In the genomic region with DNA sequence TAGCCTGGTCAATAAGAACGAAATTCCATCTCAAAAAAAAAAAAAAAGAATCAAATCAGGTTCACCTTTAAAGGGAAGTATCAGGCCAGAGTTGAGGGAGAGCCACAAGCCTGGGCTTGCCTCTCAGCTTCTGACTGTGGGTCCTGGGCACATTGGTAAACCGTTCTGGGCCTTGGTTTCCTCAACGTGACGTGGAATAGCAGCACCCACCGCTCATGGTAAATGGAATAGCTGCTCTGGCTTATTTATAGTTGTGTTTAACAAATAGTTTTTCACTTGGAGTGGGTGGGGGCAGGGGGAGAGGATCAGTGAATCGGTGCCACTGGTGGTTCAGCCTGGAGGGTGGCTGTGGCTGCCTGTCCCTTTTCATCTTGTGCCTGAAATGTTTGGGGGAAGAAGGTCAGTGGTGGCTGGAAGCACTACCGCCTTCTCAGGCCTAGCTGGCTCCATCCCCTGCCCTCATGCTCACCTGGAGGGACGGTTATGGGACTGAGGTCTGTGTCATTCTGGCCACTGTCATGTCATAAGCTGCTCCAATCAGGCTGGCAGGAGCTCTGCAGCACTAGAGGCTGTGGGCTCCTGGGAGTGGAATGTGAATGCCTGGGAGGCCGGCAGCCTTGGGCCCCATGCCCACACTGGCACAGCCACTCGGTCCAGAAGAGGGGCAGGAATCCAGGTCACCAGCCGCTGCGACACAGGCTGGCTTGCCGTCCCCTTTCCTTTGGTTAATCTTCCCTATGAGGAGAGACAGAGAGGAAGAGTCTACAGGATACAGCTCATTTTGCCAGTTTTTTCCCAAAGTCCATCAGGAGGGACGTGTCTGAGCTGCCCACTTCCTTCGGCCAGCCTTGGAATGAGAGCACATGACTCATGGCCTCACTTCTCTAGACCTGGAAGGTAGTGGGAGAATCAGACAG, we compare ENCODE assay signal across 11 cellular contexts. TPM values are rescaled to one million over a fixed set of nuclear protein-coding genes. Genes with fewer than 3 reads are reported as not detected.
DNase-seq lines count a peak whose midpoint lies in the region; ATAC-seq, FAIRE-seq and TF ChIP-seq lines count a peak whose summit lies in the region.
"Had no signal": no experiment of that assay in that cellular context is flagged by ENCODE, and none has a peak within 500 bp of the region (broad histone marks: within the 10 kb centered on the region; RNA-seq: fewer than 3 reads in every experiment).

No MANE protein-coding gene starts in this region.

- no peaks in the 10 kb centered on the region for H3K36me3 Mint-ChIP-seq in HFFc6 (ENCODE audit: low read depth)
- peaks cover 0 to 3% of the 10 kb centered on the region in 2 donors for H3K36me3 Mint-ChIP-seq in stimulated activated naive B cell treated with anti-CD40 and anti-IgM and Interleukin-4, amounts not matched to agents 10 μg/mL and 1 μg/mL and 100 μg/mL, for 72 hours

- no peak for TF ChIP-seq POLR2A in GM12891 (IDR thresholded peaks at IDR 0.05; ENCODE audit: low read depth, low read length)

- in situ Hi-C loops in GM13977 (cut with MboI; ENCODE audit: low pct_unique_long_range_greater_than_20kb, low sequenced_read_pairs, unreplicated experiment): loop anchor here (10.0 kb wide), 1 partner anchor 173 kb away; a partner anchor contains a TSS

- peaks cover 64% of the 10 kb centered on the region for H3K4me1 Mint-ChIP-seq in HFFc6 (ENCODE audit: low read depth)
- peaks cover 69 to 99% of the 10 kb centered on the region in 2 donors for H3K4me1 Mint-ChIP-seq in stimulated activated naive B cell treated with anti-CD40 and anti-IgM and Interleukin-4, amounts not matched to agents 10 μg/mL and 1 μg/mL and 100 μg/mL, for 72 hours

- no peak for FAIRE-seq in kidney (lab: Jason Lieb, UNC)
- no peak for FAIRE-seq in GM12891 (lab: Jason Lieb, UNC)
- FAIRE-seq: GM18507 had no signal

- H3K9me3 ChIP-seq in kidney (ENCODE audit: control insufficient read depth in 1 of 2, low read length in 2 of 2): no peaks in the 10 kb centered on the region

- peak overlapping the region; percentile 64 for H3K27ac Mint-ChIP-seq in HFFc6
- H3K27ac Mint-ChIP-seq in stimulated activated naive B cell treated with anti-CD40 and anti-IgM and Interleukin-4, amounts not matched to agents 10 μg/mL and 1 μg/mL and 100 μg/mL, for 72 hours: peak overlapping the region; percentile 86

- intact Hi-C loops in kidney (cut with DNase I): loop anchor here (10.0 kb wide), 1 partner anchor 93 kb away; a partner anchor contains a TSS

- DNase-seq in HFFc6 (no peak), amniotic epithelial cell (ENCODE audit: low read depth) (peak; percentile 48), kidney (peak; percentile 68), GM12891 (ENCODE audit: insufficient read length, low spot score) (no peak), GM13977 (ENCODE audit: low spot score) (no peak)
- DNase-seq in stimulated activated naive B cell treated with anti-CD40 and anti-IgM and Interleukin-4, amounts not matched to agents 10 μg/mL and 1 μg/mL and 100 μg/mL, for 72 hours: no peak

- peak overlapping the region; percentile 62 to 66 for H3K27ac ChIP-seq in kidney (ENCODE audit: low read depth in 2 of 2, low read length in 2 of 2)

- H3K4me1 ChIP-seq in kidney (ENCODE audit: control insufficient read depth in 1 of 2, insufficient read depth in 1 of 2, low read depth in 1 of 2, low read length in 2 of 2): peaks cover 43 to 64% of the 10 kb centered on the region in 2 donors

- H3K4me3 ChIP-seq in kidney (ENCODE audit: low read length in 2 of 2): no peak overlapping the region

- H3K36me3 ChIP-seq in kidney (ENCODE audit: control insufficient read depth in 1 of 2, insufficient read depth in 2 of 2, low read length in 2 of 2): no peaks in the 10 kb centered on the region

- H3K9me3 Mint-ChIP-seq in HFFc6: no peaks in the 10 kb centered on the region
- H3K9me3 Mint-ChIP-seq in stimulated activated naive B cell treated with anti-CD40 and anti-IgM and Interleukin-4, amounts not matched to agents 10 μg/mL and 1 μg/mL and 100 μg/mL, for 72 hours: no peaks in the 10 kb centered on the region
- H3K9me3 Mint-ChIP-seq: stimulated activated naive CD8-positive, alpha-beta T cell treated with anti-CD3 and anti-CD28 coated beads, Interleukin-15, Interleukin-2, amounts not matched to agents 100 ng/mL and 50 ng/mL, for 24 hours had no signal

- ATAC-seq in stimulated activated naive B cell treated with anti-CD40 and anti-IgM and Interleukin-4, amounts not matched to agents 10 μg/mL and 1 μg/mL and 100 μg/mL, for 72 hours (replicated peaks): no peak
- ATAC-seq in GM21367 (IDR thresholded peaks at IDR 0.05; ENCODE audit: unreplicated experiment): no peak
- ATAC-seq in GM18511 (IDR thresholded peaks at IDR 0.05; ENCODE audit: unreplicated experiment): no peak
- ATAC-seq: Panc1 had no signal

- TF ChIP-seq CTCF in HFFc6 (IDR thresholded peaks at IDR 0.05) (no peak), kidney (IDR thresholded peaks at IDR 0.05; ENCODE audit: borderline replicate concordance, extremely low read depth, insufficient read depth) (no peak), GM13977 (IDR thresholded peaks at IDR 0.05; ENCODE audit: extremely low read depth, insufficient read depth, missing control alignments) (no peak)

- H3K9ac ChIP-seq in kidney (ENCODE audit: low read length in 2 of 2): peak overlapping the region in 1 of 2 donors; percentile 15

- no peak overlapping the region for H3K4me3 Mint-ChIP-seq in HFFc6
- no peak overlapping the region for H3K4me3 Mint-ChIP-seq in stimulated activated naive B cell treated with anti-CD40 and anti-IgM and Interleukin-4, amounts not matched to agents 10 μg/mL and 1 μg/mL and 100 μg/mL, for 72 hours
- H3K4me3 Mint-ChIP-seq: stimulated activated naive CD8-positive, alpha-beta T cell treated with anti-CD3 and anti-CD28 coated beads, Interleukin-15, Interleukin-2, amounts not matched to agents 100 ng/mL and 50 ng/mL, for 24 hours had no signal

- H3K27me3 Mint-ChIP-seq in HFFc6 (ENCODE audit: insufficient read depth): peaks cover 2% of the 10 kb centered on the region
- no peaks in the 10 kb centered on the region for H3K27me3 Mint-ChIP-seq in stimulated activated naive B cell treated with anti-CD40 and anti-IgM and Interleukin-4, amounts not matched to agents 10 μg/mL and 1 μg/mL and 100 μg/mL, for 72 hours
- H3K27me3 Mint-ChIP-seq: stimulated activated naive CD8-positive, alpha-beta T cell treated with anti-CD3 and anti-CD28 coated beads, Interleukin-15, Interleukin-2, amounts not matched to agents 100 ng/mL and 50 ng/mL, for 24 hours had no signal

TF ChIP-seq in GM12891, 5 proteins besides CTCF, POLR2A, EP300 and RAD21:
- TF ChIP-seq PAX5 (IDR thresholded peaks at IDR 0.05; ENCODE audit: insufficient read depth, low read length, severe bottlenecking) (no peak), SPI1 (IDR thresholded peaks at IDR 0.05; ENCODE audit: low read depth, low read length) (no peak), POU2F2 (IDR thresholded peaks at IDR 0.05; ENCODE audit: low read depth, low read length) (no peak), POLR2AphosphoS5 (IDR thresholded peaks at IDR 0.05; ENCODE audit: low read depth, low read length) (no peak), TAF1 (IDR thresholded peaks at IDR 0.05; ENCODE audit: low read depth, low read length) (no peak)

RNA-seq across cellular contexts. Expression of a gene that starts 27.0 kb away (rescaled TPM):
- total RNA-seq in HFFc6 (2021; fragmentation: NEBNext Ultra II Directional; extraction: Animal tissue kit (Norgen Biotek cat#: 25700)): not detected
- total RNA-seq in kidney: 7.1 TPM
- polyA plus RNA-seq in kidney (ENCODE audit: insufficient read depth, low read depth, low replicate concordance): 0.17 TPM
- polyA plus RNA-seq in GM12891 (2012; ENCODE audit: low read depth, missing spikeins): 156 TPM

RNA-seq across cellular contexts. Expression of a gene that starts 36.9 kb away (rescaled TPM):
- total RNA-seq in HFFc6 (2021; fragmentation: NEBNext Ultra II Directional; extraction: Animal tissue kit (Norgen Biotek cat#: 25700)): under 1 TPM in 1 of 6 experiments, not detected in 5; 0.17 TPM
- 0.31 TPM for total RNA-seq in kidney
- polyA plus RNA-seq in kidney (ENCODE audit: insufficient read depth, low read depth, low replicate concordance): 2.2 TPM
- 0.22 TPM for polyA plus RNA-seq in GM12891 (2012; ENCODE audit: low read depth, missing spikeins)

Comparison
In these comparisons a context has a peak if more than half of its experiments do, and no peak if none do; other contexts are left out.
1. DNase-seq: peak in amniotic epithelial cell (single experiment) and kidney (single experiment); none in HFFc6 (single experiment), stimulated activated naive B cell treated with anti-CD40 and anti-IgM and Interleukin-4, amounts not matched to agents 10 μg/mL and 1 μg/mL and 100 μg/mL, for 72 hours (single experiment), GM12891 (single experiment) and GM13977 (single experiment).